In the genomic region with DNA sequence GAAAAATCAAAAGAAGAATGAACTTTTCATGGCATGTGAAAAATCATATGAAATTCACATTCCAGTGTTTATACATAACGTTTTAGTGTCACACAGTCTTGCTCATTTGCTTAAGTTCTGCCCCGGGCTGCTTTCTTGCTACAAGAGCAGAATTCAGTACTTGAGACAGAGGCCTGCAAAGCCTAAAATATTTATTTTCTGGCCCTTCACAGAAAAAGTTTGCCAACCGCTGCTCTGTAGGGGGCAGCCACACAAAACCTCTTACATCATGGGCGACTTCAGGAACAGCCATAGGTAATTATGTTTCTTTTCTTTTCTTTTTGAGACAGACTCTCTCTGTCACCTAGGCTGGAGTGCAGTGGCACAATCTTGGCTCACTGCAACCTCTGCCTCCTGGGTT, we compare ENCODE assay signal across 8 cellular contexts. TPM values are rescaled to one million over a fixed set of nuclear protein-coding genes. Genes with fewer than 3 reads are reported as not detected.
DNase-seq lines count a peak whose midpoint lies in the region; ATAC-seq and TF ChIP-seq lines count a peak whose summit lies in the region.

No MANE protein-coding gene starts in this region.

- H4K8ac ChIP-seq in H9 (replicated peaks; ENCODE audit: insufficient read length, low read depth, low read length): no peak overlapping the region

- H2AFZ ChIP-seq in H9 (ENCODE audit: low read length): no peak overlapping the region

- peak overlapping the region; percentile 81 to 97 (median 86) for H3K27ac Mint-ChIP-seq in H9

- H3K27me3 ChIP-seq in H9 (ENCODE audit: insufficient read depth, low read length): no peaks in the 10 kb centered on the region

- no peak overlapping the region for H3T11ph ChIP-seq in H9 (ENCODE audit: low read length)

- no peak overlapping the region for H3K27ac ChIP-seq in H9 (ENCODE audit: insufficient read length, low read depth, low read length)

- ATAC-seq in HG03139 (IDR thresholded peaks at IDR 0.05; ENCODE audit: unreplicated experiment) (no peak), GM21447 (IDR thresholded peaks at IDR 0.05; ENCODE audit: unreplicated experiment) (no peak)

- H2BK20ac ChIP-seq in H9 (ENCODE audit: low read depth, low read length, poor library complexity, severe bottlenecking): no peak overlapping the region

- H3K79me1 ChIP-seq in H9 (ENCODE audit: insufficient read depth, low read depth, low read length, poor library complexity, severe bottlenecking): no peaks in the 10 kb centered on the region

- no peak overlapping the region for H2BK120ac ChIP-seq in H9 (ENCODE audit: low read depth, low read length, poor library complexity, severe bottlenecking)

- no peak overlapping the region for H3K14ac ChIP-seq in H9 (ENCODE audit: insufficient read depth, low read length)

- TF ChIP-seq CTCF in AG09319 (IDR thresholded peaks at IDR 0.05; ENCODE audit: low read depth, low read length) (peak; percentile 36), H9 (conservative IDR thresholded peaks at IDR 0.05) (no peak), fibroblast of villous mesenchyme (IDR thresholded peaks at IDR 0.05; ENCODE audit: insufficient read depth, low read depth, low read length) (peak; percentile 27)

- H3K4me2 ChIP-seq in H9 (ENCODE audit: insufficient read depth, insufficient read length, low read length): peak overlapping the region; percentile 66

- no peak overlapping the region for H2BK15ac ChIP-seq in H9 (ENCODE audit: low read depth, low read length)

- no peak overlapping the region for H3K23ac ChIP-seq in H9 (ENCODE audit: insufficient read length, low read depth, low read length)

- H3K27me3 Mint-ChIP-seq in H9 (ENCODE audit: low read depth): no peaks in the 10 kb centered on the region

- H3K4me1 Mint-ChIP-seq in H9: peaks cover 18 to 22% of the 10 kb centered on the region in 2 experiments

- H3K18ac ChIP-seq in H9 (ENCODE audit: insufficient read length, low read depth, low read length): no peak overlapping the region

- no peaks in the 10 kb centered on the region for H3K79me2 ChIP-seq in H9 (ENCODE audit: insufficient read depth, low read length)

- H3K4ac ChIP-seq in H9 (ENCODE audit: low read depth, low read length): no peak overlapping the region

- peaks cover 4 to 8% (median 6%) of the 10 kb centered on the region in 3 experiments; a peak in 6 of 7 replicates for H3K36me3 Mint-ChIP-seq in H9 (ENCODE audit: insufficient read depth in 1 of 3, low read depth in 3 of 3)

- H4K20me1 ChIP-seq in H9 (ENCODE audit: control insufficient read depth, insufficient read depth, insufficient read length): no peaks in the 10 kb centered on the region

- no peak overlapping the region for H2BK12ac ChIP-seq in H9 (ENCODE audit: insufficient read length, low read depth, low read length)

- H2BK5ac ChIP-seq in H9 (ENCODE audit: insufficient read length, low read length): no peak overlapping the region

- no peak overlapping the region for H2AK5ac ChIP-seq in H9 (ENCODE audit: insufficient read length, low read length)

- no peak overlapping the region for H3K9ac ChIP-seq in H9 (ENCODE audit: extremely low read depth, insufficient read length, low read length)

- H3K9me3 Mint-ChIP-seq in H9: no peaks in the 10 kb centered on the region

- H4K5ac ChIP-seq in H9 (ENCODE audit: insufficient read length, low read depth, low read length): no peak overlapping the region

- H3K4me3 Mint-ChIP-seq in H9: peak overlapping the region; percentile 84 to 90

- H3K4me3 ChIP-seq in fibroblast of villous mesenchyme (ENCODE audit: low read depth, low read length): peak overlapping the region; percentile 62

- WGBS in H9 (ENCODE audit: extremely low coverage, insufficient read length, low lambda C conversion rate): no CpG with 5 or more reads among the region's 4 CpGs

- H3K23me2 ChIP-seq in H9 (ENCODE audit: insufficient read length, low read depth, low read length, poor library complexity, severe bottlenecking): peaks cover 10% of the 10 kb centered on the region

- H3K4me1 ChIP-seq in H9 (ENCODE audit: insufficient read depth, low read length): no peaks in the 10 kb centered on the region

- DNase-seq in AG09319 (ENCODE audit: extremely low read depth, low read depth) (no peak), H9 (no peak), UCSD-AML1 (lab: John Stamatoyannopoulos, UW; ENCODE audit: unreplicated experiment) (peak; percentile 30), fibroblast of villous mesenchyme (ENCODE audit: low read depth) (peak; percentile 66), putamen (ENCODE audit: low spot score) (peak; percentile 34), NCI-H748 treated with DMSO at 0.1 percent for 48 hours (lab: John Stamatoyannopoulos, UW) (no peak)

- no peak overlapping the region for H3K56ac ChIP-seq in H9 (ENCODE audit: insufficient read length, low read depth, low read length)

- no peaks in the 10 kb centered on the region for H3K9me3 ChIP-seq in H9 (ENCODE audit: control insufficient read depth, low read depth, low read length)

- no peak overlapping the region for H4K91ac ChIP-seq in H9 (ENCODE audit: insufficient read length, low read depth, low read length)

RNA-seq across cellular contexts. Expression of gene ATG2A, which starts 1.0 kb away (rescaled TPM):
- total RNA-seq in H9 (2021): 21.3 and 22.1 TPM in 2 replicates
- 12.1 and 13.2 TPM in 2 replicates for total RNA-seq in fibroblast of villous mesenchyme

RNA-seq across cellular contexts. Expression of gene PPP2R5B, which starts 6.4 kb away (rescaled TPM):
- total RNA-seq in H9 (2021) (5.0 and 6.3 TPM in 2 replicates), fibroblast of villous mesenchyme (11.6 and 14.2 TPM in 2 replicates)

RNA-seq across cellular contexts. Expression of gene GPHA2, which starts 17.6 kb away (rescaled TPM):
- 1.3 and 2.1 TPM in 2 replicates for total RNA-seq in H9 (2021)
- total RNA-seq in fibroblast of villous mesenchyme: not detected in 2 replicates

RNA-seq across cellular contexts. Expression of gene EHD1, which starts 39.6 kb away (rescaled TPM):
- total RNA-seq in H9 (2021) (29.1 and 31.0 TPM in 2 replicates), fibroblast of villous mesenchyme (80.2 and 93.7 TPM in 2 replicates)

RNA-seq across cellular contexts. Expression of gene MAJIN, which starts 53.9 kb away (rescaled TPM):
- total RNA-seq in H9 (2021) (not detected in 2 replicates), fibroblast of villous mesenchyme (not detected in 2 replicates)

Comparison
In these comparisons a context has a peak if more than half of its experiments do, and no peak if none do; other contexts are left out.
1. DNase-seq: peak in UCSD-AML1 (single experiment), fibroblast of villous mesenchyme (single experiment) and putamen (single experiment); none in AG09319 (single experiment), H9 (single experiment) and NCI-H748 treated with DMSO at 0.1 percent for 48 hours (single experiment).